In genomic region chr5:175535781-175536180, GRCh38 we compare ENCODE assay signal across 1 cellular context.
TF ChIP-seq lines count a peak whose summit lies in the region.

No MANE protein-coding gene starts in this region.

TF ChIP-seq in GM23338, 12 proteins besides CTCF, POLR2A, EP300 and RAD21:
- TF ChIP-seq ZNF462 (CRISPR knock-in tag; IDR thresholded peaks at IDR 0.05) (no peak), CREB1 (CRISPR knock-in tag; IDR thresholded peaks at IDR 0.05; ENCODE audit: low read depth) (no peak), JUNB (IDR thresholded peaks at IDR 0.05; ENCODE audit: unreplicated experiment) (no peak), EZH2phosphoT487 (IDR thresholded peaks at IDR 0.05; ENCODE audit: unreplicated experiment) (no peak), STAT1 (IDR thresholded peaks at IDR 0.05; ENCODE audit: unreplicated experiment) (no peak), POLR2AphosphoS5 (IDR thresholded peaks at IDR 0.05; ENCODE audit: low read depth) (no peak), NANOG (IDR thresholded peaks at IDR 0.05; ENCODE audit: borderline replicate concordance) (no peak), EZH2 (IDR thresholded peaks at IDR 0.05; ENCODE audit: low read depth, unreplicated experiment) (no peak), ZNF331 (CRISPR knock-in tag; IDR thresholded peaks at IDR 0.05; ENCODE audit: low read depth) (no peak), ZNF114 (CRISPR knock-in tag; IDR thresholded peaks at IDR 0.05) (no peak)
- TF ChIP-seq, protein P1, sequence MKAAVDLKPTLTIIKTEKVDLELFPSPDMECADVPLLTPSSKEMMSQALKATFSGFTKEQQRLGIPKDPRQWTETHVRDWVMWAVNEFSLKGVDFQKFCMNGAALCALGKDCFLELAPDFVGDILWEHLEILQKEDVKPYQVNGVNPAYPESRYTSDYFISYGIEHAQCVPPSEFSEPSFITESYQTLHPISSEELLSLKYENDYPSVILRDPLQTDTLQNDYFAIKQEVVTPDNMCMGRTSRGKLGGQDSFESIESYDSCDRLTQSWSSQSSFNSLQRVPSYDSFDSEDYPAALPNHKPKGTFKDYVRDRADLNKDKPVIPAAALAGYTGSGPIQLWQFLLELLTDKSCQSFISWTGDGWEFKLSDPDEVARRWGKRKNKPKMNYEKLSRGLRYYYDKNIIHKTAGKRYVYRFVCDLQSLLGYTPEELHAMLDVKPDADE (IDR thresholded peaks at IDR 0.05), result no peak
- TF ChIP-seq, protein P2, sequence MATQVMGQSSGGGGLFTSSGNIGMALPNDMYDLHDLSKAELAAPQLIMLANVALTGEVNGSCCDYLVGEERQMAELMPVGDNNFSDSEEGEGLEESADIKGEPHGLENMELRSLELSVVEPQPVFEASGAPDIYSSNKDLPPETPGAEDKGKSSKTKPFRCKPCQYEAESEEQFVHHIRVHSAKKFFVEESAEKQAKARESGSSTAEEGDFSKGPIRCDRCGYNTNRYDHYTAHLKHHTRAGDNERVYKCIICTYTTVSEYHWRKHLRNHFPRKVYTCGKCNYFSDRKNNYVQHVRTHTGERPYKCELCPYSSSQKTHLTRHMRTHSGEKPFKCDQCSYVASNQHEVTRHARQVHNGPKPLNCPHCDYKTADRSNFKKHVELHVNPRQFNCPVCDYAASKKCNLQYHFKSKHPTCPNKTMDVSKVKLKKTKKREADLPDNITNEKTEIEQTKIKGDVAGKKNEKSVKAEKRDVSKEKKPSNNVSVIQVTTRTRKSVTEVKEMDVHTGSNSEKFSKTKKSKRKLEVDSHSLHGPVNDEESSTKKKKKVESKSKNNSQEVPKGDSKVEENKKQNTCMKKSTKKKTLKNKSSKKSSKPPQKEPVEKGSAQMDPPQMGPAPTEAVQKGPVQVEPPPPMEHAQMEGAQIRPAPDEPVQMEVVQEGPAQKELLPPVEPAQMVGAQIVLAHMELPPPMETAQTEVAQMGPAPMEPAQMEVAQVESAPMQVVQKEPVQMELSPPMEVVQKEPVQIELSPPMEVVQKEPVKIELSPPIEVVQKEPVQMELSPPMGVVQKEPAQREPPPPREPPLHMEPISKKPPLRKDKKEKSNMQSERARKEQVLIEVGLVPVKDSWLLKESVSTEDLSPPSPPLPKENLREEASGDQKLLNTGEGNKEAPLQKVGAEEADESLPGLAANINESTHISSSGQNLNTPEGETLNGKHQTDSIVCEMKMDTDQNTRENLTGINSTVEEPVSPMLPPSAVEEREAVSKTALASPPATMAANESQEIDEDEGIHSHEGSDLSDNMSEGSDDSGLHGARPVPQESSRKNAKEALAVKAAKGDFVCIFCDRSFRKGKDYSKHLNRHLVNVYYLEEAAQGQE (IDR thresholded peaks at IDR 0.05; ENCODE audit: unreplicated experiment), result no peak
